Comparison of ENCODE assay signal across 15 cellular contexts in genomic region chr7:1566687-1567081, GRCh38. TPM values are rescaled to one million over a fixed set of nuclear protein-coding genes. Genes with fewer than 3 reads are reported as not detected.
DNase-seq lines count a peak whose midpoint lies in the region; ATAC-seq and TF ChIP-seq lines count a peak whose summit lies in the region.
"Had no signal": no experiment of that assay in that cellular context is flagged by ENCODE, and none has a peak within 500 bp of the region (broad histone marks: within the 10 kb centered on the region; RNA-seq: fewer than 3 reads in every experiment).

No MANE protein-coding gene starts in this region.

- no TSS peak for BruUV-seq in PC-9 (replicated peaks; lab: Mats Ljungman, UMichigan)

- 85 to 91% (median 85%) methylated on average over 15 of the region's 15 CpGs for WGBS in psoas muscle, 3 donors
- no CpG with 5 or more reads among the region's 15 CpGs for WGBS in trophoblast cell (ENCODE audit: extremely low coverage, insufficient coverage, insufficient read length)

- H3K27me3 ChIP-seq in DND-41 (ENCODE audit: insufficient read depth, low read length, poor library complexity) (no peaks in the 10 kb centered on the region), Peyer's patch (no peaks in the 10 kb centered on the region), fibroblast of lung (ENCODE audit: control insufficient read depth, insufficient read depth, low read length) (no peaks in the 10 kb centered on the region), psoas muscle (ENCODE audit: insufficient read depth in 3 of 3, low read length in 2 of 3) (no peaks in the 10 kb centered on the region), PC-9 (ENCODE audit: insufficient read depth, low read depth) (no peaks in the 10 kb centered on the region), trophoblast cell (ENCODE audit: insufficient read depth, low read length) (no peaks in the 10 kb centered on the region)
- H3K27me3 ChIP-seq: adrenal gland had no signal

- no peak overlapping the region for H2BK120ac ChIP-seq in trophoblast cell (ENCODE audit: insufficient read depth, low read length, poor library complexity)

- no peak overlapping the region for H2BK12ac ChIP-seq in trophoblast cell (ENCODE audit: low read length)

- POLR2A ChIA-PET in PC-9 (lab: Charles Lee; ENCODE audit: unreplicated experiment): no interaction called here

- H4K12ac ChIP-seq in trophoblast cell (ENCODE audit: low read depth, low read length): no peak overlapping the region

- H3K9me2 ChIP-seq in PC-9 (ENCODE audit: insufficient read depth): no peaks in the 10 kb centered on the region

- no peak overlapping the region for H3K4ac ChIP-seq in trophoblast cell (ENCODE audit: low read depth, low read length)

- H3K4me2 ChIP-seq in DND-41 (ENCODE audit: insufficient read depth, low read length) (peak overlapping the region; percentile 16; the same call in 1 of the 2 replicates), fibroblast of lung (ENCODE audit: extremely low read depth, insufficient read depth, low read length) (no peak overlapping the region), PC-9 (no peak overlapping the region), trophoblast cell (ENCODE audit: low read length) (no peak overlapping the region)
- H3K4me2 ChIP-seq: KMS-11 had no signal

- CTCF ChIA-PET in PC-9 (lab: Charles Lee): interaction anchor here (0.7 kb wide), 1 partner anchor 957 kb away, joined by 7 read pairs; no protein-coding TSS in a partner anchor

- H3K36me3 ChIP-seq in DND-41 (ENCODE audit: insufficient read depth, low read length) (peaks cover 19% of the 10 kb centered on the region), Peyer's patch (peaks cover 0 to 5% (median 0%) of the 10 kb centered on the region in 3 donors), fibroblast of lung (ENCODE audit: control insufficient read depth, insufficient read depth, low read length) (peaks cover 6% of the 10 kb centered on the region), psoas muscle (ENCODE audit: insufficient read depth in 1 of 2, low read depth in 1 of 2) (peaks cover 0 to 31% of the 10 kb centered on the region in 2 donors), PC-9 (ENCODE audit: low read depth) (peaks cover 6% of the 10 kb centered on the region), trophoblast cell (ENCODE audit: control insufficient read depth in 1 of 2, insufficient read depth in 2 of 2, low read length in 2 of 2) (peaks cover 6 to 9% of the 10 kb centered on the region in 2 experiments)

- no peak overlapping the region for H2BK5ac ChIP-seq in trophoblast cell (ENCODE audit: low read depth, low read length, poor library complexity)

- H3K4me3 ChIP-seq in DND-41 (ENCODE audit: low read depth in 1 of 2, low read length in 2 of 2) (no peak overlapping the region), Peyer's patch (peak overlapping the region in 2 of 4 donors; percentile 21 to 38), fibroblast of lung (replicated peaks in 1 of 4; ENCODE audit: control extremely low read depth in 1 of 4, insufficient read depth in 1 of 4, low read depth in 3 of 4, low read length in 4 of 4) (no peak overlapping the region), psoas muscle (no peak overlapping the region), PC-9 (no peak overlapping the region), trophoblast cell (ENCODE audit: low read depth, low read length) (no peak overlapping the region)
- H3K4me3 ChIP-seq: adrenal gland had no signal

- peaks cover 12% of the 10 kb centered on the region; the same call in 1 of the 2 replicates for H4K20me1 ChIP-seq in DND-41 (ENCODE audit: insufficient read depth, low read length)
- no peaks in the 10 kb centered on the region for H4K20me1 ChIP-seq in fibroblast of lung (ENCODE audit: control insufficient read depth, extremely low read depth, insufficient read depth, low read length)
- no peaks in the 10 kb centered on the region; the same call in 1 of the 2 replicates for H4K20me1 ChIP-seq in PC-9 (ENCODE audit: insufficient read depth)

- H4K8ac ChIP-seq in trophoblast cell (ENCODE audit: low read depth, low read length): no peak overlapping the region

- TF ChIP-seq CTCF in DND-41 (IDR thresholded peaks at IDR 0.05; ENCODE audit: borderline replicate concordance, extremely low read depth, low read length, poor library complexity, severe bottlenecking) (no peak), Peyer's patch (IDR thresholded peaks at IDR 0.05) (no peak), fibroblast of lung (conservative IDR thresholded peaks at IDR 0.05 in 1 of 2, IDR thresholded peaks at IDR 0.05 in 1 of 2; ENCODE audit: low read depth in 1 of 2, low read length in 2 of 2) (no peak), psoas muscle (IDR thresholded peaks at IDR 0.05) (no peak), PC-9 (conservative IDR thresholded peaks at IDR 0.05) (no peak)

- H3K9me3 ChIP-seq in DND-41 (ENCODE audit: insufficient read depth, low read length, severe bottlenecking): no peaks in the 10 kb centered on the region
- no peaks in the 10 kb centered on the region for H3K9me3 ChIP-seq in Peyer's patch
- no peaks in the 10 kb centered on the region for H3K9me3 ChIP-seq in fibroblast of lung (ENCODE audit: control insufficient read depth, insufficient read depth, low read depth, low read length)
- H3K9me3 ChIP-seq in psoas muscle: no peaks in the 10 kb centered on the region
- H3K9me3 ChIP-seq in PC-9 (ENCODE audit: insufficient read depth, low read depth): no peaks in the 10 kb centered on the region
- H3K9me3 ChIP-seq in trophoblast cell (ENCODE audit: insufficient read depth, low read depth, low read length): no peaks in the 10 kb centered on the region
- H3K9me3 ChIP-seq: adrenal gland had no signal

- no peak overlapping the region for H3K18ac ChIP-seq in trophoblast cell (ENCODE audit: low read length)

- no peak for DNase-seq in DND-41
- peak in 2 of 3 donors; percentile 82 to 90 for DNase-seq in Peyer's patch
- DNase-seq in fibroblast of lung (ENCODE audit: low read depth in 2 of 2): no peak
- DNase-seq in psoas muscle: peak in 1 of 2 donors; percentile 49
- no peak for DNase-seq in PC-9
- no peak for DNase-seq in trophoblast cell
- DNase-seq: activated CD8-positive, alpha-beta memory T cell treated with anti-CD3 and anti-CD28 coated beads for 24 hours; adrenal gland; NCI-H2029 treated with DMSO at 0.1 percent for 48 hours; NK-92 treated with Interleukin-12 subunit alpha and Interleukin-12 subunit beta, amount 100 ng/mL, for 24 hours; stimulated activated CD8-positive, alpha-beta memory T cell treated with anti-CD3 and anti-CD28 coated beads, Interleukin-4, amount 100 ng/mL, for 48 hours had no signal

- H3K79me2 ChIP-seq in DND-41 (ENCODE audit: insufficient read depth, low read length) (peaks cover 28% of the 10 kb centered on the region), fibroblast of lung (ENCODE audit: control insufficient read depth, insufficient read depth, low read length) (peaks cover 5% of the 10 kb centered on the region), PC-9 (ENCODE audit: low read depth) (peaks cover 30% of the 10 kb centered on the region), trophoblast cell (ENCODE audit: control insufficient read depth, insufficient read depth, low read length, poor library complexity) (peaks cover 7% of the 10 kb centered on the region)

- peaks cover 34% of the 10 kb centered on the region for H3K4me1 ChIP-seq in DND-41 (ENCODE audit: insufficient read depth, low read length)
- H3K4me1 ChIP-seq in Peyer's patch: peaks cover 0 to 27% (median 9%) of the 10 kb centered on the region in 4 donors
- H3K4me1 ChIP-seq in fibroblast of lung (ENCODE audit: control insufficient read depth, extremely low read depth, insufficient read depth, low read length): peaks cover 14% of the 10 kb centered on the region
- peaks cover 26% of the 10 kb centered on the region for H3K4me1 ChIP-seq in psoas muscle
- H3K4me1 ChIP-seq in PC-9 (replicated peaks; ENCODE audit: insufficient read depth): peaks cover 32% of the 10 kb centered on the region
- peaks cover 17 to 20% of the 10 kb centered on the region in 2 experiments for H3K4me1 ChIP-seq in trophoblast cell (ENCODE audit: control insufficient read depth in 1 of 2, insufficient read depth in 2 of 2, low read length in 2 of 2)

- peak in 1 of 2 donors; percentile 49 for TF ChIP-seq POLR2A in Peyer's patch (IDR thresholded peaks at IDR 0.05)

- H3K9ac ChIP-seq in DND-41 (ENCODE audit: low read depth, low read length) (no peak overlapping the region), fibroblast of lung (ENCODE audit: insufficient read depth, low read length) (no peak overlapping the region), trophoblast cell (ENCODE audit: low read length) (no peak overlapping the region)
- H3K9ac ChIP-seq: KMS-11 had no signal

- no peak overlapping the region for H2AK5ac ChIP-seq in trophoblast cell (ENCODE audit: low read length)

- H3F3A ChIP-seq in PC-9 (ENCODE audit: insufficient read depth, low read depth): peaks cover 59% of the 10 kb centered on the region; the same call in 1 of the 2 replicates

- H3K23ac ChIP-seq in trophoblast cell (ENCODE audit: low read length): no peak overlapping the region

- ATAC-seq in DND-41 (ENCODE audit: insufficient read depth, low read depth) (no peak), psoas muscle (no peak), HG03097 (IDR thresholded peaks at IDR 0.05; ENCODE audit: low FRiP score, unreplicated experiment) (no peak), GM21526 (IDR thresholded peaks at IDR 0.05; ENCODE audit: low FRiP score, unreplicated experiment) (no peak)

- H3K27ac ChIP-seq in DND-41 (ENCODE audit: low read length) (no peak overlapping the region), Peyer's patch (peak overlapping the region in 3 of 4 donors; percentile 63 to 97 (median 85)), fibroblast of lung (ENCODE audit: insufficient read depth, low read length) (peak overlapping the region; percentile 95), psoas muscle (peak overlapping the region; percentile 95), PC-9 (no peak overlapping the region), trophoblast cell (ENCODE audit: low read depth, low read length) (no peak overlapping the region)
- H3K27ac ChIP-seq: adrenal gland, KMS-11 had no signal

- H3K14ac ChIP-seq in trophoblast cell (ENCODE audit: low read length): no peak overlapping the region

- intact Hi-C loops in psoas muscle (cut with DNase I) (loop anchor here in 1 of 2 donors (5.0 kb wide), 1 partner anchor 34 kb away; the partner anchor contains the start of gene MAFK), PC-9 (cut with micrococcal nuclease; ENCODE audit: unreplicated experiment) (loop anchor here (1.0 to 10.0 kb wide), 2 partner anchors 7 to 678 kb away; partner anchors contain the start of genes MRM2 and NUDT1)

- H4K91ac ChIP-seq in trophoblast cell (ENCODE audit: low read depth, low read length): no peak overlapping the region

- H2AFZ ChIP-seq in DND-41 (ENCODE audit: low read depth, low read length): no peak overlapping the region
- H2AFZ ChIP-seq in fibroblast of lung (ENCODE audit: low read length): no peak overlapping the region
- no peak overlapping the region for H2AFZ ChIP-seq in PC-9
- H2AFZ ChIP-seq in trophoblast cell (ENCODE audit: insufficient read depth, low read length, poor library complexity): no peak overlapping the region

- H3K79me1 ChIP-seq in trophoblast cell (ENCODE audit: low read length): peaks cover 10% of the 10 kb centered on the region

RNA-seq across cellular contexts. Expression of gene PSMG3, which starts 3.1 kb away (rescaled TPM):
- total RNA-seq in Peyer's patch (10 to 100 TPM; 33.0 to 67.5 (median 47.7) TPM), fibroblast of lung (19.3 and 21.3 TPM in 2 replicates), psoas muscle (10 to 100 TPM; 11.8 to 18.2 (median 14.6) TPM), PC-9 (2021) (63.3 and 78.9 TPM in 2 replicates)
- polyA plus RNA-seq in fibroblast of lung (24.6 and 31.3 TPM in 2 replicates), psoas muscle (10 to 100 TPM; 33.4 to 59.1 (median 54.1) TPM)
- polyA plus RNA-seq in fibroblast of lung (2012): 23.8 and 35.5 TPM in 2 replicates
- polyA minus RNA-seq in fibroblast of lung (ENCODE audit: low replicate concordance): 7.0 and 9.2 TPM in 2 replicates
- polyA plus RNA-seq in trophoblast cell (2013): 11.7 and 12.0 TPM in 2 replicates

RNA-seq across cellular contexts. Expression of gene TMEM184A, which starts 10.7 kb away (rescaled TPM):
- total RNA-seq in Peyer's patch (100 to 1,000 TPM in 3 of 4 donors, 10 to 100 TPM in 1; 41.3 to 161 (median 151) TPM), fibroblast of lung (under 0.01 TPM in 2 replicates), psoas muscle (1 to 10 TPM; 2.8 to 6.0 (median 2.9) TPM), PC-9 (2021) (21.4 TPM in 2 replicates)
- polyA plus RNA-seq in fibroblast of lung (0.05 and 0.10 TPM in 2 replicates), psoas muscle (1 to 10 TPM in 2 of 3 donors, under 1 TPM in 1; 0.40 to 1.4 (median 1.1) TPM)
- 0.09 and 0.36 TPM in 2 replicates for polyA plus RNA-seq in fibroblast of lung (2012)
- polyA minus RNA-seq in fibroblast of lung (ENCODE audit: low replicate concordance): 3.0 TPM in 1 of 2 replicates, not detected in the other
- 10.0 and 10.7 TPM in 2 replicates for polyA plus RNA-seq in trophoblast cell (2013)
- total RNA-seq: CD8-positive, alpha-beta memory T cell had no signal
- polyA plus RNA-seq: CD8-positive, alpha-beta memory T cell had no signal

RNA-seq across cellular contexts. Expression of gene MAFK, which starts 36.2 kb away (rescaled TPM):
- total RNA-seq in Peyer's patch (10 to 100 TPM; 32.9 to 80.2 (median 55.0) TPM), fibroblast of lung (14.6 and 18.0 TPM in 2 replicates), psoas muscle (100 to 1,000 TPM in 1 of 4 donors, 10 to 100 TPM in 3; 59.1 to 103 (median 77.5) TPM), PC-9 (2021) (43.1 and 70.8 TPM in 2 replicates)
- polyA plus RNA-seq in fibroblast of lung (3.2 TPM in 2 replicates), psoas muscle (100 to 1,000 TPM in 1 of 3 donors, 10 to 100 TPM in 2; 36.7 to 138 (median 62.9) TPM)
- polyA plus RNA-seq in fibroblast of lung (2012): 11.9 and 15.1 TPM in 2 replicates
- 4.1 and 4.6 TPM in 2 replicates for polyA minus RNA-seq in fibroblast of lung (ENCODE audit: low replicate concordance)
- 55.4 and 60.1 TPM in 2 replicates for polyA plus RNA-seq in trophoblast cell (2013)

Comparison
In these comparisons a context has a peak if more than half of its experiments do, and no peak if none do; other contexts are left out.
1. DNase-seq: peak in Peyer's patch (2 of 3); none in DND-41 (single experiment), fibroblast of lung (0 of 2), PC-9 (0 of 2) and trophoblast cell (0 of 2).
2. H3K27ac ChIP-seq: peak in Peyer's patch (3 of 4), fibroblast of lung (single experiment) and psoas muscle (single experiment); none in DND-41 (single experiment), PC-9 (single experiment) and trophoblast cell (single experiment).